9 cellular contexts compared by ENCODE assay signal in genomic region chr2:136131484-136131960, GRCh38. TPM values are rescaled to one million over a fixed set of nuclear protein-coding genes. Genes with fewer than 3 reads are reported as not detected.
DNase-seq lines count a peak whose midpoint lies in the region; ATAC-seq lines count a peak whose summit lies in the region.
"Had no signal": no experiment of that assay in that cellular context is flagged by ENCODE, and none has a peak within 500 bp of the region (broad histone marks: within the 10 kb centered on the region; RNA-seq: fewer than 3 reads in every experiment).

No MANE protein-coding gene starts in this region.

- intact Hi-C loops in posterior vena cava (cut with DNase I), result no loop called here

- peak overlapping the region; percentile 73 for H3K4me3 ChIP-seq in CD4-positive, CD25-positive, alpha-beta regulatory T cell (ENCODE audit: low read depth, low read length)

- H3K36me3 ChIP-seq in CD4-positive, CD25-positive, alpha-beta regulatory T cell (ENCODE audit: control insufficient read depth, insufficient read depth, low read length), result no peaks in the 10 kb centered on the region

- peak overlapping the region; percentile 99 to 100 (median 100) for H3K27ac Mint-ChIP-seq in CD4-positive, CD25-positive, alpha-beta regulatory T cell

- H3K4me1 Mint-ChIP-seq in CD4-positive, CD25-positive, alpha-beta regulatory T cell, result peaks cover 18 to 99% (median 73%) of the 10 kb centered on the region in 4 donors

- H3K4me3 Mint-ChIP-seq in CD4-positive, CD25-positive, alpha-beta regulatory T cell, result peak overlapping the region; percentile 73 to 88 (median 88)

- peak; percentile 48 to 85 (median 78) for DNase-seq in CD4-positive, CD25-positive, alpha-beta regulatory T cell
- peak; percentile 87 for DNase-seq in MV-4-11 (lab: John Stamatoyannopoulos, UW)
- peak; percentile 88 for DNase-seq in central memory CD4-positive, alpha-beta T cell
- DNase-seq in SK-N-DZ (ENCODE audit: low spot score), result no peak
- DNase-seq in NCI-H2029 treated with DMSO at 0.1 percent for 48 hours (lab: John Stamatoyannopoulos, UW), result no peak
- no peak for DNase-seq in posterior vena cava (ENCODE audit: low spot score)
- DNase-seq: mammary epithelial cell had no signal

- peaks cover 15% of the 10 kb centered on the region for H3K27me3 Mint-ChIP-seq in CD4-positive, CD25-positive, alpha-beta regulatory T cell

- H3K36me3 Mint-ChIP-seq in CD4-positive, CD25-positive, alpha-beta regulatory T cell, result peaks cover 3% of the 10 kb centered on the region

- peaks cover 0 to 1% (median 0%) of the 10 kb centered on the region in 7 donors for H3K9me3 Mint-ChIP-seq in CD4-positive, CD25-positive, alpha-beta regulatory T cell

- H3K4me1 ChIP-seq in CD4-positive, CD25-positive, alpha-beta regulatory T cell (ENCODE audit: control insufficient read depth, insufficient read depth, low read length, poor library complexity, severe bottlenecking), result peaks cover 99% of the 10 kb centered on the region

- H3K27ac ChIP-seq in CD4-positive, CD25-positive, alpha-beta regulatory T cell (ENCODE audit: insufficient read depth, low read length, poor library complexity, severe bottlenecking), result peak overlapping the region; percentile 99

- no peaks in the 10 kb centered on the region for H3K27me3 ChIP-seq in CD4-positive, CD25-positive, alpha-beta regulatory T cell (ENCODE audit: control insufficient read depth, insufficient read depth, low read length)

- peak; percentile 4 to 9 for ATAC-seq in CD4-positive, CD25-positive, alpha-beta regulatory T cell (ENCODE audit: low read depth in 2 of 2)
- peak; percentile 7 for ATAC-seq in GM21526 (IDR thresholded peaks at IDR 0.05; ENCODE audit: low FRiP score, unreplicated experiment)
- no peak for ATAC-seq in HG03045 (IDR thresholded peaks at IDR 0.05; ENCODE audit: unreplicated experiment)

- no peaks in the 10 kb centered on the region for H3K9me3 ChIP-seq in CD4-positive, CD25-positive, alpha-beta regulatory T cell (ENCODE audit: control insufficient read depth in 2 of 2, low read length in 2 of 2)

RNA-seq across cellular contexts. Expression of gene CXCR4, which starts 13.6 kb away (rescaled TPM):
- 2,224 TPM for total RNA-seq in CD4-positive, CD25-positive, alpha-beta regulatory T cell
- 100 to 1,000 TPM; 536 to 682 (median 586) TPM for polyA plus RNA-seq in CD4-positive, CD25-positive, alpha-beta regulatory T cell
- 33.9 and 37.3 TPM in 2 replicates for polyA plus RNA-seq in SK-N-DZ (2014; cell fraction: cytosol; rRNA removed)
- polyA plus RNA-seq in SK-N-DZ (2014; cell fraction: nucleus; rRNA removed), result 21.7 and 22.2 TPM in 2 replicates
- 1 to 10 TPM; 7.8 to 8.3 TPM for total RNA-seq in posterior vena cava
- total RNA-seq: mammary epithelial cell had no signal

Comparison
In these comparisons a context has a peak if more than half of its experiments do, and no peak if none do; other contexts are left out.
1. DNase-seq: peak in CD4-positive, CD25-positive, alpha-beta regulatory T cell (3 of 3), MV-4-11 (single experiment) and central memory CD4-positive, alpha-beta T cell (single experiment); none in SK-N-DZ (single experiment), NCI-H2029 treated with DMSO at 0.1 percent for 48 hours (single experiment) and posterior vena cava (single experiment).
2. RNA of gene CXCR4, which starts 13.6 kb away (total RNA-seq): 2,224 TPM in CD4-positive, CD25-positive, alpha-beta regulatory T cell (single experiment); 7.8 to 8.3 TPM in posterior vena cava; every median in the first group is over 100 times any median in the second.